24 cellular contexts compared by ENCODE assay signal in genomic region chr17:82948957-82949356, GRCh38.
"Had no signal": no experiment of that assay in that cellular context is flagged by ENCODE, and none has a peak within 500 bp of the region (broad histone marks: within the 10 kb centered on the region; RNA-seq: fewer than 3 reads in every experiment).

No MANE protein-coding gene starts in this region.

- H3K4me1 Mint-ChIP-seq: activated CD4-positive, alpha-beta T cell treated with anti-CD3 and anti-CD28 coated beads, Interleukin-2, amount 10 ng/mL, durations not matched to agents 24 days and 14 days had no signal

- ATAC-seq: activated CD8-positive, alpha-beta T cell treated with anti-CD3 and anti-CD28 coated beads for 36 hours had no signal

- H3K27ac Mint-ChIP-seq: activated CD4-positive, alpha-beta T cell treated with anti-CD3 and anti-CD28 coated beads, Interleukin-2, amount 10 ng/mL, durations not matched to agents 24 days and 14 days; activated CD8-positive, alpha-beta T cell treated with anti-CD3 and anti-CD28 coated beads for 36 hours; activated naive CD4-positive, alpha-beta T cell treated with anti-CD3 and anti-CD28 coated beads for 36 hours; activated T-cell treated with anti-CD3 and anti-CD28 coated beads, Interleukin-2, amount 50 U/mL, for 24 hours; activated T-helper 1 cell treated with anti-CD3 and anti-CD28 coated beads, Interleukin-12 subunit alpha, Interleukin-12 subunit beta, Interleukin-2, Interleukin-4 antibody, amounts not matched to agents 30 ng/mL and 10 ng/mL and 1 ng/mL, durations not matched to agents 14 hours and 24 hours and 36 hours; T-helper 2 cell treated with Interferon-gamma antibody and Interleukin-4, amounts not matched to agents 5 μg/mL and 100 μg/mL, for 36 hours had no signal

- H3K27me3 Mint-ChIP-seq: activated CD4-positive, alpha-beta T cell treated with anti-CD3 and anti-CD28 coated beads, Interleukin-2, amount 10 ng/mL, durations not matched to agents 24 days and 14 days; activated CD8-positive, alpha-beta T cell treated with anti-CD3 and anti-CD28 coated beads for 36 hours; activated T-cell treated with anti-CD3 and anti-CD28 coated beads, Interleukin-2, amount 50 U/mL, for 24 hours; central memory CD8-positive, alpha-beta T cell had no signal

- H3K4me3 Mint-ChIP-seq: activated CD4-positive, alpha-beta T cell treated with anti-CD3 and anti-CD28 coated beads, Interleukin-2, amount 10 ng/mL, durations not matched to agents 24 days and 14 days; activated CD8-positive, alpha-beta T cell treated with anti-CD3 and anti-CD28 coated beads for 36 hours; activated naive CD4-positive, alpha-beta T cell treated with anti-CD3 and anti-CD28 coated beads for 36 hours; activated T-cell treated with anti-CD3 and anti-CD28 coated beads, Interleukin-2, amount 50 U/mL, for 24 hours; activated T-helper 1 cell treated with anti-CD3 and anti-CD28 coated beads, Interleukin-12 subunit alpha, Interleukin-12 subunit beta, Interleukin-2, Interleukin-4 antibody, amounts not matched to agents 30 ng/mL and 10 ng/mL and 1 ng/mL, durations not matched to agents 14 hours and 24 hours and 36 hours; central memory CD8-positive, alpha-beta T cell; T-helper 2 cell treated with Interferon-gamma antibody and Interleukin-4, amounts not matched to agents 5 μg/mL and 100 μg/mL, for 36 hours had no signal

- DNase-seq: activated CD4-positive, alpha-beta T cell treated with anti-CD3 and anti-CD28 coated beads, Interleukin-2, amount 10 ng/mL, durations not matched to agents 24 days and 14 days; activated CD4-positive, alpha-beta T cell treated with anti-CD3 and anti-CD28 coated beads, Interleukin-2, amount 50 U/mL, for 4 hours; activated CD8-positive, alpha-beta T cell treated with anti-CD3 and anti-CD28 coated beads for 36 hours; activated gamma-delta T cell treated with Interleukin-2 at 50 U/mL for 16 hours; activated naive CD4-positive, alpha-beta T cell treated with anti-CD3 and anti-CD28 coated beads for 36 hours; activated T-cell treated with anti-CD3 and anti-CD28 coated beads, Interleukin-2, amount 50 U/mL, for 24 hours; amygdala; Kasumi-1; KG1; MG63; NCI-H1048; NCI-H1105 treated with DMSO at 0.1 percent for 48 hours; NCI-H1436; NCI-H1694; NCI-H1930; NCI-H2081 treated with DMSO at 0.1 percent for 48 hours; NCI-H345; NCI-H524 treated with DMSO at 0.1 percent for 48 hours; PC-9; SHP77; SJCRH30 had no signal
